In genomic region chr15:72276326-72276700, GRCh38 we compare ENCODE assay signal across 23 cellular contexts. TPM values are rescaled to one million over a fixed set of nuclear protein-coding genes. Genes with fewer than 3 reads are reported as not detected.
"Had no signal": no experiment of that assay in that cellular context is flagged by ENCODE, and none has a peak within 500 bp of the region (broad histone marks: within the 10 kb centered on the region; RNA-seq: fewer than 3 reads in every experiment).

No MANE protein-coding gene starts in this region.

- H3K27me3 Mint-ChIP-seq: memory B cell, naive B cell, T-helper 17 cell had no signal

- H3K9me3 Mint-ChIP-seq: activated naive CD8-positive, alpha-beta T cell treated with anti-CD3 and anti-CD28 coated beads, Interleukin-2, amount 10 ng/mL, durations not matched to agents 7 days and 5 days; memory B cell; naive B cell; type B pancreatic cell had no signal

- H3K4me3 ChIP-seq: body of pancreas, cardiac muscle cell, spleen, thoracic aorta, vagina had no signal

- H3K27me3 ChIP-seq: body of pancreas, spleen, vagina had no signal

- H3K27ac ChIP-seq: body of pancreas, cardiac muscle cell, spleen, thoracic aorta, vagina had no signal

- H3K36me3 ChIP-seq: cardiac muscle cell, spleen, thoracic aorta, vagina had no signal

- H3K4me3 Mint-ChIP-seq: activated naive CD8-positive, alpha-beta T cell treated with anti-CD3 and anti-CD28 coated beads, Interleukin-2, amount 10 ng/mL, durations not matched to agents 7 days and 5 days; memory B cell; T-helper 17 cell; type B pancreatic cell had no signal

- H3K36me3 Mint-ChIP-seq: memory B cell, naive B cell, type B pancreatic cell had no signal

- ATAC-seq: body of pancreas, T-helper 17 cell had no signal

- H3K27ac Mint-ChIP-seq: activated naive CD8-positive, alpha-beta T cell treated with anti-CD3 and anti-CD28 coated beads, Interleukin-2, amount 10 ng/mL, durations not matched to agents 7 days and 5 days; memory B cell; T-helper 17 cell; type B pancreatic cell had no signal

- DNase-seq: activated CD4-positive, alpha-beta T cell treated with anti-CD3 and anti-CD28 coated beads for 4 hours; activated CD4-positive, alpha-beta T cell treated with anti-CD3 and anti-CD28 coated beads, Interleukin-2, amount 50 U/mL, for 48 hours; activated CD4-positive, CD25-positive, alpha-beta regulatory T cell; activated CD8-positive, alpha-beta memory T cell treated with anti-CD3 and anti-CD28 coated beads, Interleukin-2, amount 50 U/mL, for 48 hours; activated naive CD4-positive, alpha-beta T cell treated with Interleukin-2 at 50 U/mL for 16 hours; activated naive CD8-positive, alpha-beta T cell treated with anti-CD3 and anti-CD28 coated beads, Interleukin-2, amount 10 ng/mL, durations not matched to agents 7 days and 5 days; activated T-cell treated with anti-CD3 and anti-CD28 coated beads, Interleukin-2, amount 50 U/mL, for 48 hours; anterior cingulate cortex; body of pancreas; foreskin melanocyte; hippocampal formation; naive B cell; retina; spleen; stimulated activated CD4-positive, alpha-beta T cell treated with anti-CD3 and anti-CD28 coated beads, Interleukin-4, amount 100 ng/mL, for 24 hours; stimulated activated naive CD4-positive, alpha-beta T cell treated with Interleukin-2 at 50 U/mL for 16 hours; T-helper 17 cell had no signal

- H3K9me3 ChIP-seq: body of pancreas, spleen, thoracic aorta, vagina had no signal

RNA-seq across cellular contexts. Expression of gene CELF6, which starts 43.6 kb away (rescaled TPM):
- total RNA-seq: epithelial cell of proximal tubule had no signal
